30 cellular contexts compared by ENCODE assay signal in the genomic region with DNA sequence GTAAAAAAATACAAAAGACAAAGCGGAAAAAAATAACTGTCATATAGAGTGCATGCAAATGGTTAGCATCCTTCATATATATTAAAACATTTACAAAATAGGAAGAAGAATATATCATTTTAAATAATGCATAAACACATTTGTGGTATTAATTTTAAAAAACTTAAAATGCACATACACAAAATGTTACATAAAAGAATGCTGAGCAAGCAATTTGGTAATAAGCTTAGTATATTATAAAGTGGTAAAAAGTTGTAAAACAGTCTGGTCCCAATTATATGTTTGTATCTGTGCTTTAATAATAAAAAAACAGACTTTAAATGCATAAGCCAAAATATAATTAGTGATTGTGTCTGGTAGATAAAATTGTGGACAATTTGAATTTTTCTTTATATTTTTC.
"Had no signal": no experiment of that assay in that cellular context is flagged by ENCODE, and none has a peak within 500 bp of the region (broad histone marks: within the 10 kb centered on the region; RNA-seq: fewer than 3 reads in every experiment).

No MANE protein-coding gene starts in this region.

- FAIRE-seq: endothelial cell of umbilical vein had no signal

- H3K36me3 Mint-ChIP-seq: activated CD4-positive, alpha-beta memory T cell treated with anti-CD3 and anti-CD28 coated beads for 36 hours; activated CD8-positive, alpha-beta memory T cell treated with anti-CD3 and anti-CD28 coated beads, Interleukin-2, amount 10 ng/mL, durations not matched to agents 7 days and 5 days; activated naive CD4-positive, alpha-beta T cell treated with anti-CD3 and anti-CD28 coated beads, Interleukin-2, amount 50 U/mL, for 24 hours; activated naive CD8-positive, alpha-beta T cell treated with anti-CD3 and anti-CD28 coated beads for 36 hours had no signal

- H3K4me3 Mint-ChIP-seq: activated CD4-positive, alpha-beta memory T cell treated with anti-CD3 and anti-CD28 coated beads for 36 hours; activated CD4-positive, alpha-beta T cell treated with anti-CD3 and anti-CD28 coated beads for 36 hours; activated CD4-positive, alpha-beta T cell treated with anti-CD3 and anti-CD28 coated beads, Interleukin-2, amount 10 ng/mL, durations not matched to agents 24 days and 14 days; activated CD8-positive, alpha-beta memory T cell treated with anti-CD3 and anti-CD28 coated beads, Interleukin-2, amount 10 ng/mL, durations not matched to agents 7 days and 5 days; activated CD8-positive, alpha-beta T cell treated with anti-CD3 and anti-CD28 coated beads, Interleukin-2, amount 10 ng/mL, durations not matched to agents 7 days and 5 days; activated naive CD4-positive, alpha-beta T cell treated with anti-CD3 and anti-CD28 coated beads for 36 hours; activated naive CD4-positive, alpha-beta T cell treated with anti-CD3 and anti-CD28 coated beads, Interleukin-2, amount 50 U/mL, for 24 hours; activated naive CD8-positive, alpha-beta T cell treated with anti-CD3 and anti-CD28 coated beads for 36 hours; activated naive CD8-positive, alpha-beta T cell treated with anti-CD3 and anti-CD28 coated beads, Interleukin-2, amount 50 U/mL, for 24 hours; activated T-helper 1 cell treated with anti-CD3 and anti-CD28 coated beads, Interleukin-12 subunit alpha, Interleukin-12 subunit beta, Interleukin-2, Interleukin-4 antibody, amounts not matched to agents 30 ng/mL and 10 ng/mL and 1 ng/mL, durations not matched to agents 14 hours and 24 hours and 36 hours; effector memory CD8-positive, alpha-beta T cell; T-helper 1 cell treated with Interleukin-12 subunit alpha and Interleukin-12 subunit beta and Interleukin-4 antibody, amounts not matched to agents 30 μg/mL and 1 μg/mL, for 36 hours had no signal

- H3K9me3 ChIP-seq: adrenal gland, body of pancreas, esophagus squamous epithelium had no signal

- ATAC-seq: activated CD4-positive, alpha-beta T cell treated with anti-CD3 and anti-CD28 coated beads for 36 hours; activated CD8-positive, alpha-beta memory T cell treated with anti-CD3 and anti-CD28 coated beads, Interleukin-2, amount 10 ng/mL, durations not matched to agents 7 days and 5 days; activated CD8-positive, alpha-beta T cell treated with anti-CD3 and anti-CD28 coated beads, Interleukin-2, amount 10 ng/mL, durations not matched to agents 7 days and 5 days; activated naive CD8-positive, alpha-beta T cell treated with anti-CD3 and anti-CD28 coated beads, Interleukin-2, amount 50 U/mL, for 24 hours; body of pancreas; effector memory CD8-positive, alpha-beta T cell had no signal

- H3K4me3 ChIP-seq: adrenal gland, body of pancreas, esophagus squamous epithelium had no signal

- DNase-seq: activated CD4-positive, alpha-beta memory T cell treated with anti-CD3 and anti-CD28 coated beads for 36 hours; activated CD4-positive, alpha-beta T cell treated with anti-CD3 and anti-CD28 coated beads for 36 hours; activated CD4-positive, alpha-beta T cell treated with anti-CD3 and anti-CD28 coated beads, Interleukin-2, amount 10 ng/mL, durations not matched to agents 24 days and 14 days; activated CD4-positive, CD25-positive, alpha-beta regulatory T cell; activated CD4-positive, CD25-positive, alpha-beta regulatory T cell treated with anti-CD3 and anti-CD28 coated beads, Interleukin-2, amount 50 U/mL, for 72 hours; activated CD8-positive, alpha-beta memory T cell treated with anti-CD3 and anti-CD28 coated beads, Interleukin-2, amount 10 ng/mL, durations not matched to agents 7 days and 5 days; activated CD8-positive, alpha-beta memory T cell treated with anti-CD3 and anti-CD28 coated beads, Interleukin-2, amount 50 U/mL, for 4 hours; activated CD8-positive, alpha-beta T cell treated with anti-CD3 and anti-CD28 coated beads, Interleukin-2, amount 10 ng/mL, durations not matched to agents 7 days and 5 days; activated effector memory CD4-positive, alpha-beta T cell treated with anti-CD3 and anti-CD28 coated beads, Interleukin-2, amount 50 U/mL, for 16 hours; activated naive CD4-positive, alpha-beta T cell treated with anti-CD3 and anti-CD28 coated beads for 36 hours; activated naive CD8-positive, alpha-beta T cell treated with anti-CD3 and anti-CD28 coated beads for 36 hours; activated naive CD8-positive, alpha-beta T cell treated with anti-CD3 and anti-CD28 coated beads, Interleukin-2, amount 50 U/mL, for 24 hours; activated T-cell treated with anti-CD3 and anti-CD28 coated beads, Interleukin-2, amount 50 U/mL, for 1 hour; activated T-cell treated with anti-CD3 and anti-CD28 coated beads, Interleukin-2, amount 50 U/mL, for 48 hours; adrenal gland; amygdala; aorta; body of pancreas; caudate nucleus; cortex of kidney; dermis blood vessel endothelial cell; effector CD4-positive, alpha-beta T cell; effector memory CD8-positive, alpha-beta T cell; esophagus squamous epithelium had no signal

- H3K27ac ChIP-seq: adrenal gland, body of pancreas, epithelial cell of prostate, esophagus squamous epithelium had no signal

- H3K4me1 Mint-ChIP-seq: activated CD4-positive, alpha-beta T cell treated with anti-CD3 and anti-CD28 coated beads for 36 hours; activated CD4-positive, alpha-beta T cell treated with anti-CD3 and anti-CD28 coated beads, Interleukin-2, amount 10 ng/mL, durations not matched to agents 24 days and 14 days; activated CD8-positive, alpha-beta memory T cell treated with anti-CD3 and anti-CD28 coated beads, Interleukin-2, amount 10 ng/mL, durations not matched to agents 7 days and 5 days; activated naive CD4-positive, alpha-beta T cell treated with anti-CD3 and anti-CD28 coated beads, Interleukin-2, amount 50 U/mL, for 24 hours; activated naive CD8-positive, alpha-beta T cell treated with anti-CD3 and anti-CD28 coated beads for 36 hours; activated naive CD8-positive, alpha-beta T cell treated with anti-CD3 and anti-CD28 coated beads, Interleukin-2, amount 50 U/mL, for 24 hours had no signal

- H3K27me3 Mint-ChIP-seq: activated CD4-positive, alpha-beta memory T cell treated with anti-CD3 and anti-CD28 coated beads for 36 hours; activated CD4-positive, alpha-beta T cell treated with anti-CD3 and anti-CD28 coated beads for 36 hours; activated CD4-positive, alpha-beta T cell treated with anti-CD3 and anti-CD28 coated beads, Interleukin-2, amount 10 ng/mL, durations not matched to agents 24 days and 14 days; activated CD8-positive, alpha-beta memory T cell treated with anti-CD3 and anti-CD28 coated beads, Interleukin-2, amount 10 ng/mL, durations not matched to agents 7 days and 5 days; activated naive CD4-positive, alpha-beta T cell treated with anti-CD3 and anti-CD28 coated beads, Interleukin-2, amount 50 U/mL, for 24 hours; activated naive CD8-positive, alpha-beta T cell treated with anti-CD3 and anti-CD28 coated beads for 36 hours; activated naive CD8-positive, alpha-beta T cell treated with anti-CD3 and anti-CD28 coated beads, Interleukin-2, amount 50 U/mL, for 24 hours; effector memory CD8-positive, alpha-beta T cell had no signal

- H3K4me1 ChIP-seq: adrenal gland, body of pancreas, esophagus squamous epithelium had no signal

- H3K9me3 Mint-ChIP-seq: activated CD4-positive, alpha-beta memory T cell treated with anti-CD3 and anti-CD28 coated beads for 36 hours; activated CD4-positive, alpha-beta T cell treated with anti-CD3 and anti-CD28 coated beads, Interleukin-2, amount 10 ng/mL, durations not matched to agents 24 days and 14 days; activated naive CD4-positive, alpha-beta T cell treated with anti-CD3 and anti-CD28 coated beads for 36 hours; activated naive CD4-positive, alpha-beta T cell treated with anti-CD3 and anti-CD28 coated beads, Interleukin-2, amount 50 U/mL, for 24 hours; activated naive CD8-positive, alpha-beta T cell treated with anti-CD3 and anti-CD28 coated beads for 36 hours; activated T-helper 1 cell treated with anti-CD3 and anti-CD28 coated beads, Interleukin-12 subunit alpha, Interleukin-12 subunit beta, Interleukin-2, Interleukin-4 antibody, amounts not matched to agents 30 ng/mL and 10 ng/mL and 1 ng/mL, durations not matched to agents 14 hours and 24 hours and 36 hours; activated T-helper 2 cell treated with anti-CD3 and anti-CD28 coated beads, Interferon-gamma antibody, Interleukin-2, Interleukin-4, amounts not matched to agents 10 μg/mL and 5 μg/mL and 100 μg/mL, durations not matched to agents 14 hours and 24 hours and 36 hours; T-helper 1 cell treated with Interleukin-12 subunit alpha and Interleukin-12 subunit beta and Interleukin-4 antibody, amounts not matched to agents 30 μg/mL and 1 μg/mL, for 36 hours had no signal

- H3K27me3 ChIP-seq: adrenal gland, body of pancreas, esophagus squamous epithelium had no signal

- H3K27ac Mint-ChIP-seq: activated CD4-positive, alpha-beta memory T cell treated with anti-CD3 and anti-CD28 coated beads for 36 hours; activated CD4-positive, alpha-beta T cell treated with anti-CD3 and anti-CD28 coated beads for 36 hours; activated CD4-positive, alpha-beta T cell treated with anti-CD3 and anti-CD28 coated beads, Interleukin-2, amount 10 ng/mL, durations not matched to agents 24 days and 14 days; activated CD8-positive, alpha-beta memory T cell treated with anti-CD3 and anti-CD28 coated beads, Interleukin-2, amount 10 ng/mL, durations not matched to agents 7 days and 5 days; activated CD8-positive, alpha-beta T cell treated with anti-CD3 and anti-CD28 coated beads, Interleukin-2, amount 10 ng/mL, durations not matched to agents 7 days and 5 days; activated naive CD4-positive, alpha-beta T cell treated with anti-CD3 and anti-CD28 coated beads for 36 hours; activated naive CD4-positive, alpha-beta T cell treated with anti-CD3 and anti-CD28 coated beads, Interleukin-2, amount 50 U/mL, for 24 hours; activated naive CD8-positive, alpha-beta T cell treated with anti-CD3 and anti-CD28 coated beads for 36 hours; activated naive CD8-positive, alpha-beta T cell treated with anti-CD3 and anti-CD28 coated beads, Interleukin-2, amount 50 U/mL, for 24 hours; activated T-helper 1 cell treated with anti-CD3 and anti-CD28 coated beads, Interleukin-12 subunit alpha, Interleukin-12 subunit beta, Interleukin-2, Interleukin-4 antibody, amounts not matched to agents 30 ng/mL and 10 ng/mL and 1 ng/mL, durations not matched to agents 14 hours and 24 hours and 36 hours; activated T-helper 2 cell treated with anti-CD3 and anti-CD28 coated beads, Interferon-gamma antibody, Interleukin-2, Interleukin-4, amounts not matched to agents 10 μg/mL and 5 μg/mL and 100 μg/mL, durations not matched to agents 14 hours and 24 hours and 36 hours; effector memory CD8-positive, alpha-beta T cell; T-helper 1 cell treated with Interleukin-12 subunit alpha and Interleukin-12 subunit beta and Interleukin-4 antibody, amounts not matched to agents 30 μg/mL and 1 μg/mL, for 36 hours had no signal

- H3K36me3 ChIP-seq: adrenal gland, esophagus squamous epithelium had no signal
